In the genomic region with DNA sequence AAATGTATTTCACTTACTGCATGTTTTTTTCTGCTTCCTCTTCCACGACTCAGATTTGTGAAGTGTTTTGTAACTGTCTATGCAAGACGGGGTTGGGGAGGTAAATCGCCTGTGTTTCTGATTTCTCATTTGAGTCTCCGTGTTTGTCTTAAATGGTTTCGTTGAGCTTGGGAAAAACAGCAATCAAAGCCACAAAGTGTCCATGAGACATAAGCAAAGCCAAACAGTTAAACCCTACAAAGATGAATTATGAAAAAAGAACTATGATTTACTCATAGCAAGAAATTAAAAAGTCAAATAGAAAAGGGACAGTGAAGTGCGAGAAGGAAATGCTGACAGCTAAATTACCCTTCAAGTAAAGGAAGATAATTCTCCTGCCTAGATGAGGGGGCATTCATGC, we compare ENCODE assay signal across 32 cellular contexts.
"Had no signal": no experiment of that assay in that cellular context is flagged by ENCODE, and none has a peak within 500 bp of the region (broad histone marks: within the 10 kb centered on the region; RNA-seq: fewer than 3 reads in every experiment).

No MANE protein-coding gene starts in this region.

- H3K9me3 ChIP-seq: breast epithelium, esophagus muscularis mucosa, heart left ventricle, neutrophil, ovary, right lobe of liver, vagina had no signal

- H3K27me3 ChIP-seq: breast epithelium, esophagus muscularis mucosa, foreskin keratinocyte, heart left ventricle, neutrophil, ovary, right lobe of liver, vagina had no signal

- H3K4me1 ChIP-seq: breast epithelium, esophagus muscularis mucosa, heart left ventricle, right lobe of liver, vagina had no signal

- ATAC-seq: activated CD4-positive, CD25-positive, alpha-beta regulatory T cell treated with anti-CD3 and anti-CD28 coated beads, Interleukin-2, amount 50 U/mL, for 24 hours; foreskin keratinocyte; heart left ventricle; right lobe of liver; T-helper 17 cell had no signal

- H3K4me1 Mint-ChIP-seq: activated CD4-positive, alpha-beta T cell treated with anti-CD3 and anti-CD28 coated beads, Interleukin-2, amount 10 ng/mL, durations not matched to agents 24 days and 14 days; activated naive CD4-positive, alpha-beta T cell treated with anti-CD3 and anti-CD28 coated beads, Interleukin-2, amount 10 ng/mL, durations not matched to agents 7 days and 5 days; activated naive CD8-positive, alpha-beta T cell treated with anti-CD3 and anti-CD28 coated beads, Interleukin-2, amount 10 ng/mL, durations not matched to agents 7 days and 5 days; immature natural killer cell; memory B cell; nephron had no signal

- H3K27me3 Mint-ChIP-seq: dendritic cell treated with granulocyte-macrophage colony-stimulating factor and Interleukin-4, amounts not matched to agents 40 ng/mL and 50 ng/mL, for 4 days; progenitor cell of endocrine pancreas had no signal

- DNase-seq: activated CD4-positive, alpha-beta memory T cell treated with anti-CD3 and anti-CD28 coated beads for 36 hours; activated CD4-positive, alpha-beta T cell treated with anti-CD3 and anti-CD28 coated beads, Interleukin-2, amount 10 ng/mL, durations not matched to agents 24 days and 14 days; activated CD8-positive, alpha-beta memory T cell treated with anti-CD3 and anti-CD28 coated beads, Interleukin-2, amount 50 U/mL, for 4 hours; activated gamma-delta T cell; activated naive CD4-positive, alpha-beta T cell treated with anti-CD3 and anti-CD28 coated beads, Interleukin-2, amount 10 ng/mL, durations not matched to agents 7 days and 5 days; activated naive CD8-positive, alpha-beta T cell treated with anti-CD3 and anti-CD28 coated beads, Interleukin-2, amount 10 ng/mL, durations not matched to agents 7 days and 5 days; activated T-cell treated with anti-CD3 and anti-CD28 coated beads, Interleukin-2, amount 50 U/mL, for 1 hour; central memory CD4-positive, alpha-beta T cell; foreskin keratinocyte; heart left ventricle; hypothalamus; immature natural killer cell; ovary; right lobe of liver; stimulated activated CD4-positive, alpha-beta T cell treated with anti-CD3 and anti-CD28 coated beads, Interleukin-12 subunit alpha, Interleukin-12 subunit beta, amount 100 ng/mL, for 4 hours; stimulated activated CD4-positive, alpha-beta T cell treated with anti-CD3 and anti-CD28 coated beads, Interleukin-4, amount 100 ng/mL, for 1 hour; substantia nigra; T-helper 17 cell; T1000; WERI-Rb-1 had no signal

- H3K4me3 Mint-ChIP-seq: activated CD4-positive, alpha-beta memory T cell treated with anti-CD3 and anti-CD28 coated beads for 36 hours; activated CD4-positive, alpha-beta T cell treated with anti-CD3 and anti-CD28 coated beads, Interleukin-2, amount 10 ng/mL, durations not matched to agents 24 days and 14 days; activated naive CD4-positive, alpha-beta T cell treated with anti-CD3 and anti-CD28 coated beads, Interleukin-2, amount 10 ng/mL, durations not matched to agents 7 days and 5 days; activated naive CD8-positive, alpha-beta T cell treated with anti-CD3 and anti-CD28 coated beads, Interleukin-2, amount 10 ng/mL, durations not matched to agents 7 days and 5 days; activated T-helper 1 cell treated with anti-CD3 and anti-CD28 coated beads, Interleukin-12 subunit alpha, Interleukin-12 subunit beta, Interleukin-2, Interleukin-4 antibody, amounts not matched to agents 30 ng/mL and 10 ng/mL and 1 ng/mL, durations not matched to agents 14 hours and 24 hours and 36 hours; dendritic cell treated with granulocyte-macrophage colony-stimulating factor and Interleukin-4, amounts not matched to agents 40 ng/mL and 50 ng/mL, for 4 days; immature natural killer cell; memory B cell; nephron; stimulated activated naive CD8-positive, alpha-beta T cell treated with anti-CD3 and anti-CD28 coated beads, Interleukin-15, Interleukin-2, amounts not matched to agents 100 ng/mL and 50 ng/mL, for 24 hours; T-helper 17 cell; type B pancreatic cell had no signal

- H3K27ac ChIP-seq: breast epithelium, esophagus muscularis mucosa, heart left ventricle, neutrophil, ovary, right lobe of liver, vagina, WERI-Rb-1 had no signal

- H3K9me3 Mint-ChIP-seq: activated CD4-positive, alpha-beta memory T cell treated with anti-CD3 and anti-CD28 coated beads for 36 hours; activated CD4-positive, alpha-beta T cell treated with anti-CD3 and anti-CD28 coated beads, Interleukin-2, amount 10 ng/mL, durations not matched to agents 24 days and 14 days; activated naive CD4-positive, alpha-beta T cell treated with anti-CD3 and anti-CD28 coated beads, Interleukin-2, amount 10 ng/mL, durations not matched to agents 7 days and 5 days; activated naive CD8-positive, alpha-beta T cell treated with anti-CD3 and anti-CD28 coated beads, Interleukin-2, amount 10 ng/mL, durations not matched to agents 7 days and 5 days; activated T-helper 1 cell treated with anti-CD3 and anti-CD28 coated beads, Interleukin-12 subunit alpha, Interleukin-12 subunit beta, Interleukin-2, Interleukin-4 antibody, amounts not matched to agents 30 ng/mL and 10 ng/mL and 1 ng/mL, durations not matched to agents 14 hours and 24 hours and 36 hours; dendritic cell treated with granulocyte-macrophage colony-stimulating factor and Interleukin-4, amounts not matched to agents 40 ng/mL and 50 ng/mL, for 4 days; memory B cell; nephron; stimulated activated naive CD8-positive, alpha-beta T cell treated with anti-CD3 and anti-CD28 coated beads, Interleukin-15, Interleukin-2, amounts not matched to agents 100 ng/mL and 50 ng/mL, for 24 hours; type B pancreatic cell had no signal

- H3K4me3 ChIP-seq: breast epithelium, esophagus muscularis mucosa, heart left ventricle, ovary, right lobe of liver, vagina had no signal

- H3K36me3 Mint-ChIP-seq: activated CD4-positive, alpha-beta memory T cell treated with anti-CD3 and anti-CD28 coated beads for 36 hours; activated naive CD4-positive, alpha-beta T cell treated with anti-CD3 and anti-CD28 coated beads, Interleukin-2, amount 10 ng/mL, durations not matched to agents 7 days and 5 days; activated naive CD8-positive, alpha-beta T cell treated with anti-CD3 and anti-CD28 coated beads, Interleukin-2, amount 10 ng/mL, durations not matched to agents 7 days and 5 days; immature natural killer cell; memory B cell; type B pancreatic cell had no signal

- H3K36me3 ChIP-seq: breast epithelium, esophagus muscularis mucosa, heart left ventricle, neutrophil, ovary, right lobe of liver, vagina, WERI-Rb-1 had no signal

- H3K27ac Mint-ChIP-seq: activated CD4-positive, alpha-beta memory T cell treated with anti-CD3 and anti-CD28 coated beads for 36 hours; activated CD4-positive, alpha-beta T cell treated with anti-CD3 and anti-CD28 coated beads, Interleukin-2, amount 10 ng/mL, durations not matched to agents 24 days and 14 days; activated naive CD4-positive, alpha-beta T cell treated with anti-CD3 and anti-CD28 coated beads, Interleukin-2, amount 10 ng/mL, durations not matched to agents 7 days and 5 days; activated naive CD8-positive, alpha-beta T cell treated with anti-CD3 and anti-CD28 coated beads, Interleukin-2, amount 10 ng/mL, durations not matched to agents 7 days and 5 days; activated T-helper 1 cell treated with anti-CD3 and anti-CD28 coated beads, Interleukin-12 subunit alpha, Interleukin-12 subunit beta, Interleukin-2, Interleukin-4 antibody, amounts not matched to agents 30 ng/mL and 10 ng/mL and 1 ng/mL, durations not matched to agents 14 hours and 24 hours and 36 hours; dendritic cell treated with granulocyte-macrophage colony-stimulating factor and Interleukin-4, amounts not matched to agents 40 ng/mL and 50 ng/mL, for 4 days; immature natural killer cell; memory B cell; nephron; progenitor cell of endocrine pancreas; stimulated activated naive CD8-positive, alpha-beta T cell treated with anti-CD3 and anti-CD28 coated beads, Interleukin-15, Interleukin-2, amounts not matched to agents 100 ng/mL and 50 ng/mL, for 24 hours; T-helper 17 cell; type B pancreatic cell had no signal
